In the genomic region with DNA sequence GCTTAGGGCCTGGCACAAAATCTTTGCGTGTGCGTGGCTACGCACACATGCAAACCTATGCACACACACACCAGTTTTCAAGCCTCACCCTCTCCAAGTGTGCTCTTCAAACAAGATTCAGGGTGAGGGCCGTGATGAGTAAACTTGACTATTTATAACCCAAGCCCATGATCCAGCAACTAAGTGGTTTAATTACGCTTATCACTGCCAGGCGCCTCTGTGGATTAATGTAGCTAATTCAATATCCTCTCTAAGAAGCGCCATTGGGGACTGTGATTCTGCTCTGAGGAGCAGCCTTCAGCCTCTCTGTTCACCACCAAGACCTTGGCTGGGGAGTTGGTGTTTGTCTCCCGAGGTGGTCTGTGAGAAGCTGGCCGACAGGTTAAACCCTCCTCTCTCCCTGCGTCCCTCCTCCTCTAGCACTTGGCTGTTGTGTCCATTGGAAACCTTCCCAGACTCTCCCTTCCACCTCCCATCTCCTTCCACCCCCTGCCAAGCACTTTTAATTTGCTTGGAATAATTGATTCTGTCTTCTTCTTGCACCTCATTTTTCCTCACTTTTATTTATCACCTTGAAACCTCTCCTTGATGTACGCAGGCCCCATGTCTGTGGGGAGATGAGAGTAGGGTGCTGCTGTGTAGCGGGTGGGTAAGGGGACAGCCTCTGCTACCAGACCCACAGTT, we compare ENCODE assay signal across 22 cellular contexts.
DNase-seq lines count a peak whose midpoint lies in the region; ATAC-seq and TF ChIP-seq lines count a peak whose summit lies in the region.
"Had no signal": no experiment of that assay in that cellular context is flagged by ENCODE, and none has a peak within 500 bp of the region (broad histone marks: within the 10 kb centered on the region; RNA-seq: fewer than 3 reads in every experiment).

No MANE protein-coding gene starts in this region.

- no peaks in the 10 kb centered on the region for H3K9me3 ChIP-seq in WERI-Rb-1 (ENCODE audit: severe bottlenecking)
- H3K9me3 ChIP-seq: body of pancreas, Peyer's patch had no signal

- H3K27ac ChIP-seq in WERI-Rb-1 = peak overlapping the region; percentile 89
- H3K27ac ChIP-seq: body of pancreas, C4-2B, coronary artery, foreskin keratinocyte, Peyer's patch had no signal

- DNase-seq in NCI-H2196 (lab: John Stamatoyannopoulos, UW; ENCODE audit: unreplicated experiment) (peak; percentile 14), NCI-H2196 treated with DMSO at 0.1 percent for 48 hours (lab: John Stamatoyannopoulos, UW; ENCODE audit: unreplicated experiment) (no peak), NCI-H2029 treated with DMSO at 0.1 percent for 48 hours (lab: John Stamatoyannopoulos, UW) (peak; percentile 46), WERI-Rb-1 (peak; percentile 79), retinal pigment epithelial cell (ENCODE audit: low read depth) (peak; percentile 49), head of caudate nucleus (no peak)
- no peak for DNase-seq in activated CD8-positive, alpha-beta T cell treated with anti-CD3 and anti-CD28 coated beads, Interleukin-2, amount 10 ng/mL, durations not matched to agents 7 days and 5 days
- no peak for DNase-seq in stimulated activated CD4-positive, alpha-beta T cell treated with anti-CD3 and anti-CD28 coated beads, Interleukin-12 subunit alpha, Interleukin-12 subunit beta, amount 100 ng/mL, for 4 hours
- DNase-seq: body of pancreas; DMS53; NCI-H146; Peyer's patch; stimulated activated CD4-positive, alpha-beta T cell treated with anti-CD3 and anti-CD28 coated beads, Interleukin-4, amount 100 ng/mL, for 4 hours; T-helper 9 cell had no signal

- H3K9me3 Mint-ChIP-seq in activated CD8-positive, alpha-beta T cell treated with anti-CD3 and anti-CD28 coated beads, Interleukin-2, amount 10 ng/mL, durations not matched to agents 7 days and 5 days (ENCODE audit: insufficient read depth) = no peaks in the 10 kb centered on the region
- H3K9me3 Mint-ChIP-seq: activated T-helper 17 cell treated with anti-CD3 and anti-CD28 coated beads, Interleukin-2, amount 50 U/mL, for 72 hours; neural crest cell had no signal

- H3K36me3 ChIP-seq in WERI-Rb-1 = no peaks in the 10 kb centered on the region
- H3K36me3 ChIP-seq: Peyer's patch had no signal

- no peak for TF ChIP-seq CTCF in WERI-Rb-1 (IDR thresholded peaks at IDR 0.05; ENCODE audit: low read depth, low read length)
- TF ChIP-seq CTCF in retinal pigment epithelial cell (conservative IDR thresholded peaks at IDR 0.05; ENCODE audit: low read depth, low read length) = no peak

- no peaks in the 10 kb centered on the region for H3K36me3 Mint-ChIP-seq in activated CD8-positive, alpha-beta T cell treated with anti-CD3 and anti-CD28 coated beads, Interleukin-2, amount 10 ng/mL, durations not matched to agents 7 days and 5 days (ENCODE audit: low read depth)

- H3K4me3 ChIP-seq in WERI-Rb-1 (ENCODE audit: low read depth, low read length) (peak overlapping the region; percentile 36), retinal pigment epithelial cell (ENCODE audit: low read length) (no peak overlapping the region)
- H3K4me3 ChIP-seq: body of pancreas, coronary artery, Peyer's patch, smooth muscle cell had no signal

- no peak for ATAC-seq in activated CD8-positive, alpha-beta T cell treated with anti-CD3 and anti-CD28 coated beads, Interleukin-2, amount 10 ng/mL, durations not matched to agents 7 days and 5 days
- ATAC-seq: activated T-helper 17 cell treated with anti-CD3 and anti-CD28 coated beads, Interleukin-2, amount 50 U/mL, for 72 hours; body of pancreas; SK-N-SH treated with all-trans-retinoic acid at 6 μM for 48 hours had no signal

- POLR2A ChIA-PET in activated CD8-positive, alpha-beta T cell treated with anti-CD3 and anti-CD28 coated beads, Interleukin-2, amount 10 ng/mL, durations not matched to agents 7 days and 5 days (lab: Charles Lee) = no interaction called here

- CTCF ChIA-PET in activated CD8-positive, alpha-beta T cell treated with anti-CD3 and anti-CD28 coated beads, Interleukin-2, amount 10 ng/mL, durations not matched to agents 7 days and 5 days (lab: Charles Lee) = no interaction called here

- H3K27me3 ChIP-seq in WERI-Rb-1 (ENCODE audit: insufficient read depth, low read depth, severe bottlenecking) = no peaks in the 10 kb centered on the region
- H3K27me3 ChIP-seq: body of pancreas, Peyer's patch had no signal

- no peak overlapping the region for H3K4me3 Mint-ChIP-seq in activated CD8-positive, alpha-beta T cell treated with anti-CD3 and anti-CD28 coated beads, Interleukin-2, amount 10 ng/mL, durations not matched to agents 7 days and 5 days
- H3K4me3 Mint-ChIP-seq: activated T-helper 17 cell treated with anti-CD3 and anti-CD28 coated beads, Interleukin-2, amount 50 U/mL, for 72 hours; neural crest cell had no signal

- no peak overlapping the region for H3K27ac Mint-ChIP-seq in activated CD8-positive, alpha-beta T cell treated with anti-CD3 and anti-CD28 coated beads, Interleukin-2, amount 10 ng/mL, durations not matched to agents 7 days and 5 days
- H3K27ac Mint-ChIP-seq: activated T-helper 17 cell treated with anti-CD3 and anti-CD28 coated beads, Interleukin-2, amount 50 U/mL, for 72 hours; progenitor cell of endocrine pancreas had no signal

- no peaks in the 10 kb centered on the region for H3K27me3 Mint-ChIP-seq in activated CD8-positive, alpha-beta T cell treated with anti-CD3 and anti-CD28 coated beads, Interleukin-2, amount 10 ng/mL, durations not matched to agents 7 days and 5 days (ENCODE audit: low read depth)

- intact Hi-C loops in head of caudate nucleus (cut with DNase I) = no loop called here

- no peaks in the 10 kb centered on the region for H3K4me1 Mint-ChIP-seq in activated CD8-positive, alpha-beta T cell treated with anti-CD3 and anti-CD28 coated beads, Interleukin-2, amount 10 ng/mL, durations not matched to agents 7 days and 5 days (ENCODE audit: low read depth)
- H3K4me1 Mint-ChIP-seq: activated T-helper 17 cell treated with anti-CD3 and anti-CD28 coated beads, Interleukin-2, amount 50 U/mL, for 72 hours had no signal

Comparison
In these comparisons a context has a peak if more than half of its experiments do, and no peak if none do; other contexts are left out.
1. DNase-seq: peak in NCI-H2196 (single experiment), NCI-H2029 treated with DMSO at 0.1 percent for 48 hours (single experiment), WERI-Rb-1 (single experiment) and retinal pigment epithelial cell (single experiment); none in NCI-H2196 treated with DMSO at 0.1 percent for 48 hours (single experiment), activated CD8-positive, alpha-beta T cell treated with anti-CD3 and anti-CD28 coated beads, Interleukin-2, amount 10 ng/mL, durations not matched to agents 7 days and 5 days (single experiment), stimulated activated CD4-positive, alpha-beta T cell treated with anti-CD3 and anti-CD28 coated beads, Interleukin-12 subunit alpha, Interleukin-12 subunit beta, amount 100 ng/mL, for 4 hours (single experiment) and head of caudate nucleus (0 of 42).